12 cellular contexts compared by ENCODE assay signal in genomic region chr5:150538007-150538917, GRCh38. TPM values are rescaled to one million over a fixed set of nuclear protein-coding genes. Genes with fewer than 3 reads are reported as not detected.
DNase-seq lines count a peak whose midpoint lies in the region; ATAC-seq and TF ChIP-seq lines count a peak whose summit lies in the region.
"Had no signal": no experiment of that assay in that cellular context is flagged by ENCODE, and none has a peak within 500 bp of the region (broad histone marks: within the 10 kb centered on the region; RNA-seq: fewer than 3 reads in every experiment).

No MANE protein-coding gene starts in this region.

- DNase-seq in GM04503 (ENCODE audit: low read depth) (peak; percentile 55), RPMI7951 (ENCODE audit: low read depth) (peak; percentile 90), neural crest cell (ENCODE audit: low read depth, low spot score) (no peak), A673 (ENCODE audit: low spot score) (no peak)
- no peak for DNase-seq in effector memory CD4-positive, alpha-beta T cell
- no peak for DNase-seq in NK-92 treated with Interleukin-12 subunit alpha and Interleukin-12 subunit beta, amount 100 ng/mL, for 24 hours (lab: John Stamatoyannopoulos, UW)
- DNase-seq: CD4-positive, CD25-positive, alpha-beta regulatory T cell; head of caudate nucleus; stimulated activated naive CD8-positive, alpha-beta T cell treated with anti-CD3 and anti-CD28 coated beads, Interleukin-15, amount 100 ng/mL, for 72 hours had no signal

- POLR2A ChIA-PET in A673 (lab: Charles Lee; ENCODE audit: low non-redundant PET): no interaction called here

- intact Hi-C loops in A673 (cut with micrococcal nuclease; ENCODE audit: unreplicated experiment): no loop called here

- H3K27me3 Mint-ChIP-seq in neural crest cell (ENCODE audit: low read depth): no peaks in the 10 kb centered on the region
- H3K27me3 Mint-ChIP-seq: central memory CD8-positive, alpha-beta T cell; stimulated activated naive CD8-positive, alpha-beta T cell treated with anti-CD3 and anti-CD28 coated beads, Interleukin-15, amount 100 ng/mL, for 72 hours had no signal

- H3K36me3 ChIP-seq in effector memory CD4-positive, alpha-beta T cell (ENCODE audit: control insufficient read depth, insufficient read depth, low read length): no peaks in the 10 kb centered on the region
- H3K36me3 ChIP-seq in A673 (ENCODE audit: insufficient read depth, low read length, poor library complexity, severe bottlenecking): peaks cover 46% of the 10 kb centered on the region

- ATAC-seq in esophagus mucosa (peak; percentile 39), GM21737 (IDR thresholded peaks at IDR 0.05; ENCODE audit: unreplicated experiment) (no peak)
- ATAC-seq: stimulated activated naive CD8-positive, alpha-beta T cell treated with anti-CD3 and anti-CD28 coated beads, Interleukin-15, amount 100 ng/mL, for 72 hours had no signal

- no peaks in the 10 kb centered on the region for H3K27me3 ChIP-seq in effector memory CD4-positive, alpha-beta T cell (replicated peaks; ENCODE audit: control insufficient read depth, insufficient read depth, low read length, poor library complexity, severe bottlenecking)
- H3K27me3 ChIP-seq in A673 (replicated peaks; ENCODE audit: insufficient read depth, low read depth, low read length, poor library complexity): no peaks in the 10 kb centered on the region

- no peak overlapping the region for H3K4me3 Mint-ChIP-seq in neural crest cell
- H3K4me3 Mint-ChIP-seq: CD4-positive, CD25-positive, alpha-beta regulatory T cell; central memory CD8-positive, alpha-beta T cell; stimulated activated naive CD8-positive, alpha-beta T cell treated with anti-CD3 and anti-CD28 coated beads, Interleukin-15, amount 100 ng/mL, for 72 hours had no signal

- no peaks in the 10 kb centered on the region for H3K9me3 Mint-ChIP-seq in neural crest cell
- H3K9me3 Mint-ChIP-seq: central memory CD8-positive, alpha-beta T cell had no signal

- no peak overlapping the region for H3K4me3 ChIP-seq in effector memory CD4-positive, alpha-beta T cell (ENCODE audit: insufficient read depth, low read depth, low read length, poor library complexity, severe bottlenecking)
- no peak overlapping the region for H3K4me3 ChIP-seq in A673 (ENCODE audit: low read depth, low read length, poor library complexity, severe bottlenecking)

- H3K27ac ChIP-seq in effector memory CD4-positive, alpha-beta T cell (ENCODE audit: insufficient read depth, low read length, poor library complexity, severe bottlenecking): no peak overlapping the region
- no peak overlapping the region for H3K27ac ChIP-seq in A673 (ENCODE audit: low read depth, low read length, poor library complexity, severe bottlenecking)

- H3K36me3 Mint-ChIP-seq in neural crest cell (ENCODE audit: low read depth): peaks cover 9% of the 10 kb centered on the region
- H3K36me3 Mint-ChIP-seq: CD4-positive, CD25-positive, alpha-beta regulatory T cell had no signal

- no TSS peak for BruUV-seq in A673 (replicated peaks; lab: Mats Ljungman, UMichigan)

- CTCF ChIA-PET in A673 (lab: Charles Lee): no interaction called here

- no peaks in the 10 kb centered on the region for H3K4me1 ChIP-seq in effector memory CD4-positive, alpha-beta T cell (ENCODE audit: control insufficient read depth, insufficient read depth, low read length, poor library complexity, severe bottlenecking)
- H3K4me1 ChIP-seq in A673 (ENCODE audit: insufficient read depth, low read length, poor library complexity, severe bottlenecking): no peaks in the 10 kb centered on the region

- H3K27ac Mint-ChIP-seq in neural crest cell (ENCODE audit: unreplicated experiment): peak overlapping the region; percentile 20
- H3K27ac Mint-ChIP-seq: CD4-positive, CD25-positive, alpha-beta regulatory T cell; stimulated activated naive CD8-positive, alpha-beta T cell treated with anti-CD3 and anti-CD28 coated beads, Interleukin-15, amount 100 ng/mL, for 72 hours had no signal

- peaks cover 10% of the 10 kb centered on the region for H3K4me1 Mint-ChIP-seq in neural crest cell
- H3K4me1 Mint-ChIP-seq: CD4-positive, CD25-positive, alpha-beta regulatory T cell; central memory CD8-positive, alpha-beta T cell; stimulated activated naive CD8-positive, alpha-beta T cell treated with anti-CD3 and anti-CD28 coated beads, Interleukin-15, amount 100 ng/mL, for 72 hours had no signal

- H3K9me3 ChIP-seq in effector memory CD4-positive, alpha-beta T cell (ENCODE audit: control insufficient read depth, low read length): no peaks in the 10 kb centered on the region
- H3K9me3 ChIP-seq in A673 (ENCODE audit: low read depth, low read length, poor library complexity, severe bottlenecking): no peaks in the 10 kb centered on the region

- TF ChIP-seq CTCF in neural crest cell (conservative IDR thresholded peaks at IDR 0.05) (no peak), A673 (conservative IDR thresholded peaks at IDR 0.05; ENCODE audit: low read depth, low read length) (no peak)

RNA-seq across cellular contexts. Expression of gene NDST1, which starts 30.3 kb away (rescaled TPM):
- 18.5 and 21.3 TPM in 2 replicates for total RNA-seq in RPMI7951 (2014; rRNA removed; shearing (Covaris generic))
- total RNA-seq in esophagus mucosa: 112 TPM
- 108 and 112 TPM in 2 replicates for total RNA-seq in neural crest cell
- total RNA-seq in A673 (2021): 44.0 and 46.7 TPM in 2 replicates

Comparison
In these comparisons a context has a peak if more than half of its experiments do, and no peak if none do; other contexts are left out.
1. DNase-seq: peak in GM04503 (single experiment) and RPMI7951 (single experiment); none in neural crest cell (single experiment), effector memory CD4-positive, alpha-beta T cell (0 of 3), NK-92 treated with Interleukin-12 subunit alpha and Interleukin-12 subunit beta, amount 100 ng/mL, for 24 hours (single experiment) and A673 (single experiment).